In the genomic region with DNA sequence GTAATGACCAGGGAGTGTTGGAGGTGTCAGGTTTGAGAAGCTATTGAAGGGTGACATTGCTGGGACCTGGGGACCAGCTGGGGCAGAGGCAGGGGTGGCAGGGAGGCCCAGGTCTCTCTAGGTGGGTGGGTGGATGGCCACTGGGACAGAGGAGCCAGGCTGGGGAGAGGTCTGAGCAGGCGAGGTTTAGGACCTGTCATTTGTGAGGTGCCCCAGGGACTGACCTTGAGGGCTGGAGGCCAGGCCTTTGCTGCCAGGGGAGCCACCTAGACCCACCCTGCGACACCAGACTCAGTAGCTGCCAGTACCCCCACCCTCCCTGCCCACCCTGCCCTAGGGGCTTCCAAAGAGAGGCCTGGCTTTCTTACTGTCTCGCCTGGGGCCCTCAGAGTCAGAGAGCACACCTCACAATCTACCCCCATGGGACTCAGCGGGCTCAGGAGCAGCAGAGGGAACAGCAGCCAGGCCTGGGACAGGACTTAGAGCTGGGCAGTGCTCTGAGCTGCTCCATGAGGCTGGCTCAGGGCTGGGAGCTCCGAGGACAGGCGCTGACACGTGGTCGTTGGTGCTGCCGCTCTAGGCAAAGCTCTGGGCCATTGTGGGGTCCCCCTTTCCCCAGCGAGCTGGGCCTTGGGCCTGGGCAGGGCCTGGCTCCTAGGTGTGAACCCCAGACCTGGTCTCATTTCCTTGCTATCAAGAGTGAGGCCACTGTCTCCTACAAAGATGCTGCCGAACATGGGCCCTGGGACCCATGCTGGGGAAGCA, we compare ENCODE assay signal across 12 cellular contexts.
"Had no signal": no experiment of that assay in that cellular context is flagged by ENCODE, and none has a peak within 500 bp of the region (broad histone marks: within the 10 kb centered on the region; RNA-seq: fewer than 3 reads in every experiment).

No MANE protein-coding gene starts in this region.

- H3K4me1 ChIP-seq: foreskin keratinocyte had no signal

- DNase-seq: esophagus squamous epithelium, foreskin keratinocyte had no signal

- H3K9me3 Mint-ChIP-seq: effector memory CD8-positive, alpha-beta T cell; naive thymus-derived CD4-positive, alpha-beta T cell; stimulated activated memory B cell treated with anti-CD40 and anti-IgM and Interleukin-4, amounts not matched to agents 10 μg/mL and 1 μg/mL and 100 μg/mL, for 72 hours had no signal

- H3K4me3 Mint-ChIP-seq: activated CD8-positive, alpha-beta memory T cell treated with anti-CD3 and anti-CD28 coated beads, Interleukin-2, amount 10 ng/mL, durations not matched to agents 7 days and 5 days; effector memory CD8-positive, alpha-beta T cell; naive thymus-derived CD4-positive, alpha-beta T cell; stimulated activated memory B cell treated with anti-CD40 and anti-IgM and Interleukin-4, amounts not matched to agents 10 μg/mL and 1 μg/mL and 100 μg/mL, for 72 hours had no signal

- H3K27ac ChIP-seq: body of pancreas, esophagus squamous epithelium, foreskin keratinocyte, left lung, thoracic aorta, WERI-Rb-1 had no signal

- H3K27ac Mint-ChIP-seq: activated CD8-positive, alpha-beta memory T cell treated with anti-CD3 and anti-CD28 coated beads, Interleukin-2, amount 10 ng/mL, durations not matched to agents 7 days and 5 days; naive thymus-derived CD4-positive, alpha-beta T cell; stimulated activated memory B cell treated with anti-CD40 and anti-IgM and Interleukin-4, amounts not matched to agents 10 μg/mL and 1 μg/mL and 100 μg/mL, for 72 hours had no signal

- H3K9me3 ChIP-seq: body of pancreas, esophagus squamous epithelium, left lung, mucosa of descending colon, ovary, thoracic aorta had no signal

- H3K27me3 Mint-ChIP-seq: activated CD8-positive, alpha-beta memory T cell treated with anti-CD3 and anti-CD28 coated beads, Interleukin-2, amount 10 ng/mL, durations not matched to agents 7 days and 5 days; effector memory CD8-positive, alpha-beta T cell; naive thymus-derived CD4-positive, alpha-beta T cell had no signal

- H3K4me3 ChIP-seq: body of pancreas, left lung, mucosa of descending colon, ovary had no signal

- H3K36me3 Mint-ChIP-seq: activated CD8-positive, alpha-beta memory T cell treated with anti-CD3 and anti-CD28 coated beads, Interleukin-2, amount 10 ng/mL, durations not matched to agents 7 days and 5 days; naive thymus-derived CD4-positive, alpha-beta T cell; stimulated activated memory B cell treated with anti-CD40 and anti-IgM and Interleukin-4, amounts not matched to agents 10 μg/mL and 1 μg/mL and 100 μg/mL, for 72 hours had no signal

- H3K27me3 ChIP-seq: body of pancreas, esophagus squamous epithelium, foreskin keratinocyte, left lung, ovary had no signal

- H3K36me3 ChIP-seq: esophagus squamous epithelium, left lung, ovary, thoracic aorta, WERI-Rb-1 had no signal

- H3K4me1 Mint-ChIP-seq: naive thymus-derived CD4-positive, alpha-beta T cell had no signal
